In the genomic region with DNA sequence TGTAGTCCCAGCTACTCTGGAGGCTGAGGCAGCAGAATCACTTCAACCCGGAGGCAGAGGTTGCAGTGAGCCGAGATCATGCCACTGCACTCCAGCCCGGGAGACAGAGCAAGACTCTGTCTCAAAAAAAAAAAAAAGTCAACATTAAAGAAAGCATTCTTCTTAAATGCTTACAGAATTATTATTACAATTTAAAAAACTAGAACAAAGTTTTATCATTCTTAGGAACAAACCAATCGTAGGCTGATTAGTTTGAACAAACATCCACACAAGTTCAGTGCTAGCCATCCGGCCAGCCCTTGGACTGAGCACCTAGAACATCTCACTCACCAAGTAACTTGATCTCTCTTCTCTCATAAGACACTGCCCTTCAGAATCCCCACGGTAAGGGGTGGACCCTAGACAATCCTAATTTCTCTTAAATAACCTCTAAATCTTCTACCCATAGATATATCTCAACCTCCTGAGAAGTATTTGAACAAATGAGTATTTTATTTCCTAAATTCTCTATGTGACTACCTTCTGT, we compare ENCODE assay signal across 1 cellular context.
TF ChIP-seq lines count a peak whose summit lies in the region.

No MANE protein-coding gene starts in this region.

TF ChIP-seq in K562, 482 proteins besides CTCF, POLR2A, EP300 and RAD21:
- TF ChIP-seq, protein P1, sequence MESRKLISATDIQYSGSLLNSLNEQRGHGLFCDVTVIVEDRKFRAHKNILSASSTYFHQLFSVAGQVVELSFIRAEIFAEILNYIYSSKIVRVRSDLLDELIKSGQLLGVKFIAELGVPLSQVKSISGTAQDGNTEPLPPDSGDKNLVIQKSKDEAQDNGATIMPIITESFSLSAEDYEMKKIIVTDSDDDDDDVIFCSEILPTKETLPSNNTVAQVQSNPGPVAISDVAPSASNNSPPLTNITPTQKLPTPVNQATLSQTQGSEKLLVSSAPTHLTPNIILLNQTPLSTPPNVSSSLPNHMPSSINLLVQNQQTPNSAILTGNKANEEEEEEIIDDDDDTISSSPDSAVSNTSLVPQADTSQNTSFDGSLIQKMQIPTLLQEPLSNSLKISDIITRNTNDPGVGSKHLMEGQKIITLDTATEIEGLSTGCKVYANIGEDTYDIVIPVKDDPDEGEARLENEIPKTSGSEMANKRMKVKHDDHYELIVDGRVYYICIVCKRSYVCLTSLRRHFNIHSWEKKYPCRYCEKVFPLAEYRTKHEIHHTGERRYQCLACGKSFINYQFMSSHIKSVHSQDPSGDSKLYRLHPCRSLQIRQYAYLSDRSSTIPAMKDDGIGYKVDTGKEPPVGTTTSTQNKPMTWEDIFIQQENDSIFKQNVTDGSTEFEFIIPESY (CRISPR knock-in tag; IDR thresholded peaks at IDR 0.05): peak; percentile 46; the same call in 1 of the 2 replicates
- no peak for TF ChIP-seq PURB (CRISPR knock-in tag; IDR thresholded peaks at IDR 0.05; ENCODE audit: low read depth)
TF ChIP-seq in K562: peak in this region for 1.
